13 cellular contexts compared by ENCODE assay signal in genomic region chr2:132489150-132489549, GRCh38.
A peak's percentile ranks its signal among the peaks of the same experiment; 100 is the strongest.
DNase-seq lines count a peak whose midpoint lies in the region; ATAC-seq, FAIRE-seq and TF ChIP-seq lines count a peak whose summit lies in the region.
"Had no signal": no experiment of that assay in that cellular context is flagged by ENCODE, and none has a peak within 500 bp of the region (broad histone marks: within the 10 kb centered on the region; RNA-seq: fewer than 3 reads in every experiment).

No MANE protein-coding gene starts in this region.

- TF ChIP-seq POLR2A in breast epithelium (IDR thresholded peaks at IDR 0.05): no peak
- no peak for TF ChIP-seq POLR2A in thyroid gland (IDR thresholded peaks at IDR 0.05)
- no peak for TF ChIP-seq POLR2A in GM12891 (IDR thresholded peaks at IDR 0.05; ENCODE audit: low read depth, low read length)

- no peaks in the 10 kb centered on the region for H3K9me3 ChIP-seq in breast epithelium
- no peaks in the 10 kb centered on the region for H3K9me3 ChIP-seq in adipocyte (ENCODE audit: control insufficient read depth, low read length)
- no peaks in the 10 kb centered on the region for H3K9me3 ChIP-seq in thyroid gland

- FAIRE-seq in GM12891 (lab: Jason Lieb, UNC): no peak
- FAIRE-seq: endometrium had no signal

- POLR2A ChIA-PET in MCF 10A (lab: Yijun Ruan, JAX): no interaction called here

- H3K36me3 ChIP-seq in breast epithelium (no peaks in the 10 kb centered on the region), adipocyte (ENCODE audit: control insufficient read depth, insufficient read depth, low read length, severe bottlenecking) (no peaks in the 10 kb centered on the region), thyroid gland (no peaks in the 10 kb centered on the region)

- CTCF ChIA-PET in MCF 10A (lab: Yijun Ruan, JAX): no interaction called here

- H3K9me3 Mint-ChIP-seq in MCF 10A (ENCODE audit: unreplicated experiment): no peaks in the 10 kb centered on the region

- H3K27ac ChIP-seq in breast epithelium (no peak overlapping the region), thyroid gland (no peak overlapping the region)

- DNase-seq in MCF 10A (ENCODE audit: unreplicated experiment) (peak; percentile 3), breast epithelium (ENCODE audit: low spot score in 2 of 2) (no peak), adipocyte (ENCODE audit: low read depth) (peak; percentile 40), iPS DF 4.7 (ENCODE audit: extremely low read depth, low spot score) (peak; percentile 7), thyroid gland (peak; percentile 11 to 36), GM12891 (ENCODE audit: insufficient read length, low spot score) (no peak), NCI-H2029 (lab: John Stamatoyannopoulos, UW) (no peak)
- DNase-seq: NCI-H2171; stimulated activated CD4-positive, alpha-beta T cell treated with anti-CD3 and anti-CD28 coated beads, Interleukin-2, amount 100 ng/mL, for 24 hours; T-helper 9 cell had no signal

- intact Hi-C loops in MCF 10A (cut with micrococcal nuclease) (no loop called here), breast epithelium (cut with DNase I; ENCODE audit: low total_unique reads) (no loop called here), thyroid gland (cut with DNase I) (no loop called here)

- no peak for TF ChIP-seq CTCF in MCF 10A (IDR thresholded peaks at IDR 0.05; ENCODE audit: unreplicated experiment)
- TF ChIP-seq CTCF in breast epithelium (IDR thresholded peaks at IDR 0.05): no peak
- no peak for TF ChIP-seq CTCF in thyroid gland (IDR thresholded peaks at IDR 0.05)

- no peaks in the 10 kb centered on the region for H3K4me1 ChIP-seq in breast epithelium
- H3K4me1 ChIP-seq in adipocyte (ENCODE audit: control insufficient read depth, insufficient read depth, low read length): no peaks in the 10 kb centered on the region
- H3K4me1 ChIP-seq in thyroid gland: no peaks in the 10 kb centered on the region

- H3K4me3 ChIP-seq in breast epithelium (no peak overlapping the region), adipocyte (ENCODE audit: low read length) (no peak overlapping the region), thyroid gland (replicated peaks in 1 of 3) (no peak overlapping the region)

- WGBS in thyroid gland, 2 donors: 16% methylated on average over 18 of the region's 18 CpGs

- no peaks in the 10 kb centered on the region for H3K4me1 Mint-ChIP-seq in MCF 10A (ENCODE audit: insufficient read depth, unreplicated experiment)
- H3K4me1 Mint-ChIP-seq: IgD-negative memory B cell had no signal

- no peak for ATAC-seq in GM18511 (IDR thresholded peaks at IDR 0.05; ENCODE audit: unreplicated experiment)

- H3K4me3 Mint-ChIP-seq in MCF 10A (ENCODE audit: unreplicated experiment): no peak overlapping the region
- H3K4me3 Mint-ChIP-seq: IgD-negative memory B cell had no signal

- no peaks in the 10 kb centered on the region for H3K27me3 Mint-ChIP-seq in MCF 10A (ENCODE audit: insufficient read depth, unreplicated experiment)

- BruUV-seq in MCF 10A (replicated peaks; lab: Mats Ljungman, UMichigan): no TSS peak

- H3K27me3 ChIP-seq in breast epithelium: no peaks in the 10 kb centered on the region
- H3K27me3 ChIP-seq in adipocyte (replicated peaks; ENCODE audit: control insufficient read depth, insufficient read depth, low read length): no peaks in the 10 kb centered on the region
- no peaks in the 10 kb centered on the region for H3K27me3 ChIP-seq in thyroid gland

- no peak overlapping the region for H3K27ac Mint-ChIP-seq in MCF 10A (ENCODE audit: low read depth, unreplicated experiment)
- H3K27ac Mint-ChIP-seq: IgD-negative memory B cell had no signal

- H3K36me3 Mint-ChIP-seq in MCF 10A (ENCODE audit: insufficient read depth, unreplicated experiment): no peaks in the 10 kb centered on the region
- H3K36me3 Mint-ChIP-seq: IgD-negative memory B cell had no signal

- H3K9ac ChIP-seq in adipocyte (ENCODE audit: low read length): no peak overlapping the region

TF ChIP-seq in GM12891, 5 proteins besides CTCF, POLR2A, EP300 and RAD21:
- TF ChIP-seq TAF1 (IDR thresholded peaks at IDR 0.05; ENCODE audit: low read depth, low read length): no peak
- no peak for TF ChIP-seq POLR2AphosphoS5 (IDR thresholded peaks at IDR 0.05; ENCODE audit: low read depth, low read length)
- no peak for TF ChIP-seq POU2F2 (IDR thresholded peaks at IDR 0.05; ENCODE audit: low read depth, low read length)
- no peak for TF ChIP-seq PAX5 (IDR thresholded peaks at IDR 0.05; ENCODE audit: insufficient read depth, low read length, severe bottlenecking)
- no peak for TF ChIP-seq SPI1 (IDR thresholded peaks at IDR 0.05; ENCODE audit: low read depth, low read length)

Comparison
In these comparisons a context has a peak if more than half of its experiments do, and no peak if none do; other contexts are left out.
1. DNase-seq: peak in MCF 10A (single experiment), adipocyte (single experiment), iPS DF 4.7 (single experiment) and thyroid gland (2 of 2); none in breast epithelium (0 of 2), GM12891 (single experiment) and NCI-H2029 (single experiment).